Comparison of ENCODE assay signal across 1 cellular context in genomic region chr6:136274062-136274461, GRCh38.
TF ChIP-seq lines count a peak whose summit lies in the region.

No MANE protein-coding gene starts in this region.

TF ChIP-seq in K562, 482 proteins besides CTCF, POLR2A, EP300 and RAD21:
- TF ChIP-seq XRCC4 (IDR thresholded peaks at IDR 0.05; ENCODE audit: extremely low read depth, insufficient read depth, insufficient read length) (no peak), CEBPB (tag; IDR thresholded peaks at IDR 0.05) (peak; percentile 66), NFIC (IDR thresholded peaks at IDR 0.05) (no peak), CEBPG (CRISPR knock-in tag; IDR thresholded peaks at IDR 0.05) (no peak), CEBPG (tag; conservative IDR thresholded peaks at IDR 0.05 in 1 of 2, IDR thresholded peaks at IDR 0.05 in 1 of 2) (peak; percentile 20 to 71; a peak in 1 of 4 replicates), MAZ (CRISPR knock-in tag; conservative IDR thresholded peaks at IDR 0.05 in 1 of 2, IDR thresholded peaks at IDR 0.05 in 1 of 2) (0 out of 4 replicates have a peak, but pooled peaks of 1 of the 2 experiments have one; percentile 27), ZNF140 (CRISPR knock-in tag; IDR thresholded peaks at IDR 0.05) (no peak), SP2 (IDR thresholded peaks at IDR 0.05; ENCODE audit: extremely low read depth, low read depth, low read length, poor library complexity, severe bottlenecking) (no peak)
